ENCODE assay signal across 8 cellular contexts in genomic region chr16:87491522-87492240, GRCh38. TPM values are rescaled to one million over a fixed set of nuclear protein-coding genes. Genes with fewer than 3 reads are reported as not detected.
DNase-seq lines count a peak whose midpoint lies in the region; ATAC-seq and TF ChIP-seq lines count a peak whose summit lies in the region.
"Not testable (repeated sequence)": the region's sequence is repeated elsewhere in the genome, so short reads cannot be mapped to it uniquely, and the experiment has no call there.

No MANE protein-coding gene starts in this region.

- H3K27me3 ChIP-seq in CD4-positive, alpha-beta memory T cell (ENCODE audit: insufficient read depth, low read length); endodermal cell (ENCODE audit: control insufficient read depth, insufficient read depth, low read length, poor library complexity, severe bottlenecking); osteoblast (ENCODE audit: insufficient read depth, low read length); subcutaneous abdominal adipose tissue (ENCODE audit: control insufficient read depth in 5 of 5, insufficient read depth in 4 of 5, low read length in 5 of 5): not testable (repeated sequence)

- WGBS in endodermal cell (ENCODE audit: insufficient coverage in 1 of 2, insufficient read length in 1 of 2), 2 experiments: 20 to 34% methylated on average over 28 to 66 of the region's 67 CpGs

- peaks cover 39% of the 10 kb centered on the region for H4K20me1 ChIP-seq in osteoblast (ENCODE audit: insufficient read depth, low read length)

- peaks cover 0 to 10% of the 10 kb centered on the region in 2 donors for H3K36me3 Mint-ChIP-seq in CD4-positive, alpha-beta memory T cell
- not testable (repeated sequence) for H3K36me3 Mint-ChIP-seq in IgD-negative memory B cell; T-helper 17 cell (ENCODE audit: low read depth); endodermal cell (ENCODE audit: low read depth)
- H3K36me3 Mint-ChIP-seq in activated naive CD4-positive, alpha-beta T cell treated with anti-CD3 and anti-CD28 coated beads, Interleukin-2, amount 50 U/mL, for 72 hours: peaks cover 6 to 34% of the 10 kb centered on the region in 2 donors

- peaks cover 52% of the 10 kb centered on the region for H3K79me2 ChIP-seq in osteoblast (ENCODE audit: insufficient read depth, low read length)

- peak overlapping the region; percentile 76 to 90 (median 86) for H3K4me3 Mint-ChIP-seq in CD4-positive, alpha-beta memory T cell
- H3K4me3 Mint-ChIP-seq in IgD-negative memory B cell (peak overlapping the region; percentile 67 to 89 (median 79)), T-helper 17 cell (peak overlapping the region; percentile 92), endodermal cell (peak overlapping the region; percentile 72)

- peaks cover 39 to 77% (median 52%) of the 10 kb centered on the region in 4 donors for H3K4me1 Mint-ChIP-seq in CD4-positive, alpha-beta memory T cell
- H3K4me1 Mint-ChIP-seq in IgD-negative memory B cell (peaks cover 14 to 32% (median 15%) of the 10 kb centered on the region in 3 donors), T-helper 17 cell (peaks cover 43% of the 10 kb centered on the region), endodermal cell (peaks cover 30% of the 10 kb centered on the region)

- H2AFZ ChIP-seq in osteoblast (ENCODE audit: low read length): not testable (repeated sequence)

- not testable (repeated sequence) for H3K9me3 Mint-ChIP-seq in CD4-positive, alpha-beta memory T cell; IgD-negative memory B cell; activated naive CD4-positive, alpha-beta T cell treated with anti-CD3 and anti-CD28 coated beads, Interleukin-2, amount 50 U/mL, for 72 hours; endodermal cell

- CTCF ChIA-PET in CD4-positive, alpha-beta memory T cell (lab: Charles Lee; ENCODE audit: partially characterized antibody): not testable (repeated sequence)

- peak overlapping the region in 1 of 2 donors; percentile 41 for H3K4me3 ChIP-seq in CD4-positive, alpha-beta memory T cell (ENCODE audit: low read length in 2 of 2)
- H3K4me3 ChIP-seq in endodermal cell (ENCODE audit: low read length) (peak overlapping the region; percentile 75), osteoblast (ENCODE audit: insufficient read depth, low read length) (peak overlapping the region; percentile 72), subcutaneous abdominal adipose tissue (ENCODE audit: low read depth in 1 of 5, low read length in 5 of 5) (peak overlapping the region; percentile 15 to 81 (median 65))

- H3K9ac ChIP-seq in endodermal cell (ENCODE audit: extremely low read depth, low read length, poor library complexity, severe bottlenecking) (peak overlapping the region; percentile 2), subcutaneous abdominal adipose tissue (ENCODE audit: low read length in 5 of 5) (peak overlapping the region in 2 of 5 donors; percentile 2 to 66)

- POLR2A ChIA-PET in CD4-positive, alpha-beta memory T cell (lab: Charles Lee; ENCODE audit: partially characterized antibody): interaction anchor here (0.8 to 1.5 kb wide), 2 partner anchors 103 to 108 kb away, joined by 3 to 4 read pairs; no protein-coding TSS in a partner anchor

- ATAC-seq in T-helper 17 cell; activated naive CD4-positive, alpha-beta T cell treated with anti-CD3 and anti-CD28 coated beads, Interleukin-2, amount 50 U/mL, for 72 hours: not testable (repeated sequence)

- peak overlapping the region in 6 of 7 donors; percentile 63 to 89 (median 80) for H3K27ac Mint-ChIP-seq in CD4-positive, alpha-beta memory T cell
- H3K27ac Mint-ChIP-seq in IgD-negative memory B cell: not testable (repeated sequence)
- H3K27ac Mint-ChIP-seq in T-helper 17 cell (peak overlapping the region; percentile 86), endodermal cell (peak overlapping the region; percentile 61)
- H3K27ac Mint-ChIP-seq in activated naive CD4-positive, alpha-beta T cell treated with anti-CD3 and anti-CD28 coated beads, Interleukin-2, amount 50 U/mL, for 72 hours: peak overlapping the region in 1 of 2 donors; percentile 90

- peaks cover 69% of the 10 kb centered on the region for H3K4me1 ChIP-seq in CD4-positive, alpha-beta memory T cell (ENCODE audit: insufficient read depth, low read length)
- H3K4me1 ChIP-seq in endodermal cell (ENCODE audit: control insufficient read depth, insufficient read depth, low read length): not testable (repeated sequence)
- H3K4me1 ChIP-seq in osteoblast (ENCODE audit: insufficient read depth, low read length) (peaks cover 31% of the 10 kb centered on the region), subcutaneous abdominal adipose tissue (ENCODE audit: control insufficient read depth in 5 of 5, insufficient read depth in 5 of 5, low read length in 5 of 5) (peaks cover 9 to 54% (median 52%) of the 10 kb centered on the region in 5 donors)

- H3K27ac ChIP-seq in CD4-positive, alpha-beta memory T cell (ENCODE audit: low read depth, low read length): peak overlapping the region; percentile 4
- not testable (repeated sequence) for H3K27ac ChIP-seq in endodermal cell (ENCODE audit: low read depth, low read length); subcutaneous abdominal adipose tissue (ENCODE audit: low read depth, low read length)
- H3K27ac ChIP-seq in osteoblast (ENCODE audit: low read depth, low read length): peak overlapping the region; percentile 12

- DNase-seq in CD4-positive, alpha-beta memory T cell: peak in 3 of 5 donors; percentile 15 to 29 (median 23)
- DNase-seq in T-helper 17 cell (peak in 1 of 3 donors; percentile 9), endodermal cell (peak; percentile 68), iris pigment epithelial cell (ENCODE audit: low read depth) (peak; percentile 51), osteoblast (ENCODE audit: insufficient read length, low spot score, missing footprints) (peak; percentile 55)
- peak; percentile 31 to 58 for DNase-seq in activated naive CD4-positive, alpha-beta T cell treated with anti-CD3 and anti-CD28 coated beads, Interleukin-2, amount 50 U/mL, for 72 hours (ENCODE audit: low spot score in 2 of 2)

- H3K4me2 ChIP-seq in osteoblast (ENCODE audit: insufficient read depth, low read length): peak overlapping the region; percentile 79

- intact Hi-C loops in CD4-positive, alpha-beta memory T cell (cut with micrococcal nuclease): loop anchor here (5.0 kb wide), 1 partner anchor 146 kb away; no protein-coding TSS in a partner anchor

- not testable (repeated sequence) for H3K9me3 ChIP-seq in CD4-positive, alpha-beta memory T cell (ENCODE audit: control insufficient read depth in 1 of 2, low read length in 2 of 2); T-helper 17 cell (ENCODE audit: control insufficient read depth, low read length, poor library complexity, severe bottlenecking); endodermal cell (ENCODE audit: control insufficient read depth, low read length); osteoblast (ENCODE audit: low read depth, low read length); subcutaneous abdominal adipose tissue (ENCODE audit: control insufficient read depth in 5 of 5, low read length in 5 of 5)

- not testable (repeated sequence) for H3K36me3 ChIP-seq in CD4-positive, alpha-beta memory T cell (ENCODE audit: insufficient read depth, low read length); endodermal cell (ENCODE audit: control insufficient read depth, insufficient read depth, low read length); osteoblast (ENCODE audit: insufficient read depth, low read length); subcutaneous abdominal adipose tissue (ENCODE audit: control insufficient read depth in 5 of 5, insufficient read depth in 5 of 5, low read length in 5 of 5)

- TF ChIP-seq CTCF in endodermal cell (conservative IDR thresholded peaks at IDR 0.05); osteoblast (IDR thresholded peaks at IDR 0.05; ENCODE audit: extremely low read depth, low read depth, low read length): not testable (repeated sequence)

- H3K27me3 Mint-ChIP-seq in CD4-positive, alpha-beta memory T cell; T-helper 17 cell; endodermal cell (ENCODE audit: insufficient read depth): not testable (repeated sequence)
- H3K27me3 Mint-ChIP-seq in IgD-negative memory B cell: peaks cover 34% of the 10 kb centered on the region

RNA-seq across cellular contexts. Expression of gene ZCCHC14, which starts 1.1 kb away (rescaled TPM):
- 10 to 100 TPM; 22.7 to 25.1 TPM for total RNA-seq in CD4-positive, alpha-beta memory T cell
- polyA plus RNA-seq in CD4-positive, alpha-beta memory T cell: 1 to 10 TPM in 1 of 2 donors, under 1 TPM in 1; 0.21 to 1.1 TPM
- 0.53 TPM for polyA plus RNA-seq in IgD-negative memory B cell
- total RNA-seq in T-helper 17 cell (10 to 100 TPM; 16.5 to 17.7 TPM), endodermal cell (10 to 100 TPM; 27.3 to 33.7 TPM), osteoblast (36.9 and 41.8 TPM in 2 replicates)
- total RNA-seq in activated naive CD4-positive, alpha-beta T cell treated with anti-CD3 and anti-CD28 coated beads, Interleukin-2, amount 50 U/mL, for 72 hours: 10 to 100 TPM in 1 of 2 donors, 1 to 10 TPM in 1; 5.6 to 17.9 TPM
- 32.5 TPM for polyA plus RNA-seq in endodermal cell (2013, experiment 1 of 2)
- 30.0 TPM for polyA plus RNA-seq in endodermal cell (2013, experiment 2 of 2)
